In genomic region chr17:6853764-6854442, GRCh38 we compare ENCODE assay signal across 8 cellular contexts. TPM values are rescaled to one million over a fixed set of nuclear protein-coding genes. Genes with fewer than 3 reads are reported as not detected.
DNase-seq lines count a peak whose midpoint lies in the region; ATAC-seq, FAIRE-seq and TF ChIP-seq lines count a peak whose summit lies in the region.

No MANE protein-coding gene starts in this region.

- CTCF ChIA-PET in A549 (lab: Yijun Ruan, JAX): interaction anchor here (0.6 to 5.0 kb wide), 23 partner anchors 10 to 188 kb away, joined by 3 to 45 read pairs (median 4); no protein-coding TSS in a partner anchor

- 0 out of 5 replicates have a peak, but pooled peaks of 1 of the 2 experiments have one; percentile 4 for TF ChIP-seq RAD21 in A549 (conservative IDR thresholded peaks at IDR 0.05 in 1 of 2, IDR thresholded peaks at IDR 0.05 in 1 of 2)

- H2AFZ ChIP-seq in GM23338: peak overlapping the region; percentile 15

- H3K27ac ChIP-seq in A549: peak overlapping the region; percentile 83 to 88
- peak overlapping the region; percentile 3 for H3K27ac ChIP-seq in GM23338 (ENCODE audit: low read depth)

- H3K4me2 ChIP-seq in A549: peak overlapping the region; percentile 69
- peak overlapping the region; percentile 87 for H3K4me2 ChIP-seq in GM23338

- peaks cover 35% of the 10 kb centered on the region for H3K4me1 Mint-ChIP-seq in GM23338
- no peaks in the 10 kb centered on the region for H3K4me1 Mint-ChIP-seq in activated T-helper 1 cell treated with anti-CD3 and anti-CD28 coated beads, Interleukin-12 subunit alpha, Interleukin-12 subunit beta, Interleukin-2, Interleukin-4 antibody, amounts not matched to agents 30 ng/mL and 10 ng/mL and 1 ng/mL, durations not matched to agents 14 hours and 24 hours and 36 hours (ENCODE audit: low read depth)

- TF ChIP-seq EP300 in A549 (IDR thresholded peaks at IDR 0.05): no peak

- H3K36me3 Mint-ChIP-seq in GM23338 (ENCODE audit: low read depth): peaks cover 25% of the 10 kb centered on the region
- H3K36me3 Mint-ChIP-seq in activated T-helper 1 cell treated with anti-CD3 and anti-CD28 coated beads, Interleukin-12 subunit alpha, Interleukin-12 subunit beta, Interleukin-2, Interleukin-4 antibody, amounts not matched to agents 30 ng/mL and 10 ng/mL and 1 ng/mL, durations not matched to agents 14 hours and 24 hours and 36 hours (ENCODE audit: low read depth): no peaks in the 10 kb centered on the region

- WGBS in A549 (ENCODE audit: missing lambda C conversion rate): 37% methylated on average over 19 of the region's 19 CpGs

- no peaks in the 10 kb centered on the region; the same call in 1 of the 3 replicates for H3K4me1 ChIP-seq in A549
- peaks cover 17% of the 10 kb centered on the region for H3K4me1 ChIP-seq in GM23338 (ENCODE audit: insufficient read depth)

- H3K79me2 ChIP-seq in GM23338 (replicated peaks; ENCODE audit: insufficient read depth): peaks cover 47% of the 10 kb centered on the region

- H3K4me3 ChIP-seq in A549 (peak overlapping the region; percentile 46), GM23338 (peak overlapping the region; percentile 58)

- intact Hi-C loops in activated T-helper 1 cell treated with anti-CD3 and anti-CD28 coated beads, Interleukin-12 subunit alpha, Interleukin-12 subunit beta, Interleukin-2, Interleukin-4 antibody, amounts not matched to agents 30 ng/mL and 10 ng/mL and 1 ng/mL, durations not matched to agents 14 hours and 24 hours and 36 hours (cut with micrococcal nuclease): no loop called here

- POLR2A ChIA-PET in A549 (lab: Yijun Ruan, JAX): interaction anchor here (1.0 kb wide), 1 partner anchor 18 kb away, joined by 3 read pairs; no protein-coding TSS in a partner anchor

- no peaks in the 10 kb centered on the region for H3K36me3 ChIP-seq in GM23338 (ENCODE audit: insufficient read depth)

- H3K27me3 ChIP-seq in GM23338 (ENCODE audit: insufficient read depth): no peaks in the 10 kb centered on the region

- peaks cover 8% of the 10 kb centered on the region for H3K27me3 Mint-ChIP-seq in GM23338 (ENCODE audit: insufficient read depth, low read depth, poor library complexity)
- H3K27me3 Mint-ChIP-seq in activated T-helper 1 cell treated with anti-CD3 and anti-CD28 coated beads, Interleukin-12 subunit alpha, Interleukin-12 subunit beta, Interleukin-2, Interleukin-4 antibody, amounts not matched to agents 30 ng/mL and 10 ng/mL and 1 ng/mL, durations not matched to agents 14 hours and 24 hours and 36 hours (ENCODE audit: insufficient read depth): no peaks in the 10 kb centered on the region

- 0 out of 2 replicates have a peak, but pooled peaks cover 4% of the 10 kb centered on the region for H3F3A ChIP-seq in GM23338 (replicated peaks; ENCODE audit: low read depth)

- FAIRE-seq in A549 (lab: Jason Lieb, UNC): no peak

- no peaks in the 10 kb centered on the region for H4K20me1 ChIP-seq in GM23338 (replicated peaks; ENCODE audit: insufficient read depth)

- DNase-seq in A549 (ENCODE audit: low read depth in 1 of 2, low spot score in 1 of 2) (peak; percentile 46 to 73), GM23338 (ENCODE audit: low spot score) (peak; percentile 89), left kidney (ENCODE audit: low read depth, low spot score) (peak; percentile 69), NCI-H2196 treated with DMSO at 0.1 percent for 48 hours (lab: John Stamatoyannopoulos, UW; ENCODE audit: unreplicated experiment) (no peak), HUDEP-2 (lab: John Stamatoyannopoulos, UW; ENCODE audit: unreplicated experiment in 76 of 76) (no peak)
- DNase-seq in activated T-helper 1 cell treated with anti-CD3 and anti-CD28 coated beads, Interleukin-12 subunit alpha, Interleukin-12 subunit beta, Interleukin-2, Interleukin-4 antibody, amounts not matched to agents 30 ng/mL and 10 ng/mL and 1 ng/mL, durations not matched to agents 14 hours and 24 hours and 36 hours (ENCODE audit: low spot score): no peak

- H3K9me3 Mint-ChIP-seq in GM23338: peaks cover 8% of the 10 kb centered on the region; the same call in 2 of the 3 replicates
- H3K9me3 Mint-ChIP-seq in activated T-helper 1 cell treated with anti-CD3 and anti-CD28 coated beads, Interleukin-12 subunit alpha, Interleukin-12 subunit beta, Interleukin-2, Interleukin-4 antibody, amounts not matched to agents 30 ng/mL and 10 ng/mL and 1 ng/mL, durations not matched to agents 14 hours and 24 hours and 36 hours: no peaks in the 10 kb centered on the region

- H3K9me3 ChIP-seq in A549: no peaks in the 10 kb centered on the region

- TF ChIP-seq POLR2A in A549 (IDR thresholded peaks at IDR 0.05; ENCODE audit: low read length): no peak; the same call in 1 of the 2 replicates

- H3K4me3 Mint-ChIP-seq in GM23338: peak overlapping the region; percentile 95
- peak overlapping the region; percentile 59 for H3K4me3 Mint-ChIP-seq in activated T-helper 1 cell treated with anti-CD3 and anti-CD28 coated beads, Interleukin-12 subunit alpha, Interleukin-12 subunit beta, Interleukin-2, Interleukin-4 antibody, amounts not matched to agents 30 ng/mL and 10 ng/mL and 1 ng/mL, durations not matched to agents 14 hours and 24 hours and 36 hours

- peak; percentile 92 to 93; a peak in 5 of 6 replicates for ATAC-seq in A549
- peak; percentile 99 for ATAC-seq in GM23338
- ATAC-seq in HG02852 (IDR thresholded peaks at IDR 0.05; ENCODE audit: unreplicated experiment): no peak
- no peak for ATAC-seq in HG03469 (IDR thresholded peaks at IDR 0.05; ENCODE audit: unreplicated experiment)

- TF ChIP-seq CTCF in A549 (IDR thresholded peaks at IDR 0.05): peak; percentile 40; the same call in 2 of the 3 replicates
- peak; percentile 64 to 70 for TF ChIP-seq CTCF in GM23338 (conservative IDR thresholded peaks at IDR 0.05; ENCODE audit: low read depth in 2 of 2)

- peak overlapping the region; percentile 99 for H3K27ac Mint-ChIP-seq in GM23338
- H3K27ac Mint-ChIP-seq in activated T-helper 1 cell treated with anti-CD3 and anti-CD28 coated beads, Interleukin-12 subunit alpha, Interleukin-12 subunit beta, Interleukin-2, Interleukin-4 antibody, amounts not matched to agents 30 ng/mL and 10 ng/mL and 1 ng/mL, durations not matched to agents 14 hours and 24 hours and 36 hours: no peak overlapping the region

- 0 out of 2 replicates have a peak, but pooled peaks cover 7% of the 10 kb centered on the region for H3K9me2 ChIP-seq in GM23338 (ENCODE audit: insufficient read depth)

TF ChIP-seq in A549, 52 proteins besides CTCF, POLR2A, EP300 and RAD21:
- TF ChIP-seq MAFK (IDR thresholded peaks at IDR 0.05; ENCODE audit: partially characterized antibody) (peak; percentile 52), RARB (CRISPR knock-in tag; IDR thresholded peaks at IDR 0.05) (no peak)

TF ChIP-seq in GM23338, 12 proteins besides CTCF, POLR2A, EP300 and RAD21:
- TF ChIP-seq EZH2phosphoT487 (IDR thresholded peaks at IDR 0.05; ENCODE audit: unreplicated experiment) (no peak), POLR2AphosphoS5 (IDR thresholded peaks at IDR 0.05; ENCODE audit: low read depth) (peak; percentile 59), ETS1 (IDR thresholded peaks at IDR 0.05) (peak; percentile 59; the same call in 1 of the 2 replicates)
TF ChIP-seq in GM23338: peak in this region for 2.

RNA-seq across cellular contexts. Expression of gene TEKT1, which starts 22.4 kb away (rescaled TPM):
- polyA plus RNA-seq in A549 (2011; rRNA removed) (not detected in 2 replicates), A549 (2017; fragmentation: RNase III; extraction: RNeasy Plus Mini Kit Qiagen cat#74134 plus additional on column Dnase treatment) (not detected in 3 replicates), GM23338 (2016; fragmentation: Nextera tagmentation; extraction: Ambion mirVana) (not detected in 2 replicates)
- polyA plus RNA-seq in A549 (2012; cell fraction: cytosol; rRNA removed): not detected in 2 replicates
- not detected in 2 replicates for polyA plus RNA-seq in A549 (2012; cell fraction: nucleus; rRNA removed)
- polyA minus RNA-seq in A549 (2011; rRNA and poly(A)+ RNA removed): not detected in 2 replicates
- not detected in 2 replicates for total RNA-seq in GM23338 (2014; rRNA removed; shearing (Covaris generic))
- not detected in 2 replicates for total RNA-seq in activated T-helper 1 cell treated with anti-CD3 and anti-CD28 coated beads, Interleukin-12 subunit alpha, Interleukin-12 subunit beta, Interleukin-2, Interleukin-4 antibody, amounts not matched to agents 30 ng/mL and 10 ng/mL and 1 ng/mL, durations not matched to agents 14 hours and 24 hours and 36 hours

Comparison
In these comparisons a context has a peak if more than half of its experiments do, and no peak if none do; other contexts are left out.
1. ATAC-seq: peak in A549 (2 of 2) and GM23338 (single experiment); none in HG02852 (single experiment) and HG03469 (single experiment).
2. DNase-seq: peak in A549 (2 of 2), GM23338 (single experiment) and left kidney (single experiment); none in activated T-helper 1 cell treated with anti-CD3 and anti-CD28 coated beads, Interleukin-12 subunit alpha, Interleukin-12 subunit beta, Interleukin-2, Interleukin-4 antibody, amounts not matched to agents 30 ng/mL and 10 ng/mL and 1 ng/mL, durations not matched to agents 14 hours and 24 hours and 36 hours (single experiment), NCI-H2196 treated with DMSO at 0.1 percent for 48 hours (single experiment) and HUDEP-2 (0 of 76).